17 cellular contexts compared by ENCODE assay signal in the genomic region with DNA sequence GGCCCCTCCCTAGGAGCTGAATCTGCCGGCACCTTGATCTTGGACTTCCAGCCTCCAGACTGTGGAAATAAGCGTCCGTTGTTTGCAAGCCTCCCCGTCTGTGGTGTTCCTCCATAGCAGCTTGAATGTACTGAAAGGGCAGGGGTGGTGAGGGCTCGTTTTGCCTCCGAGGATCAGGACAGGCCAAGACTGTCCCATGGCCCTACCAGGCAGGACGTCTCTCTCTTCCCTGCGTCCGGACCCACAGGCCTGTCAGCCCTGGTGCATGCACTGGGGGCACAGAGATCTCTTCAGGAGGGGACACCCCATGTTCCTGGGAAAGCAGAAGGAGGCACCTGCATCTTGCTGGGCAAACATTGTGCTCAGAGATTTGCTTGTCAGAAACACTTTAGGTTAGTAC.
DNase-seq lines count a peak whose midpoint lies in the region; ATAC-seq and TF ChIP-seq lines count a peak whose summit lies in the region.
"Had no signal": no experiment of that assay in that cellular context is flagged by ENCODE, and none has a peak within 500 bp of the region (broad histone marks: within the 10 kb centered on the region; RNA-seq: fewer than 3 reads in every experiment).

No MANE protein-coding gene starts in this region.

- H3K36me3 ChIP-seq in OCI-LY1 (ENCODE audit: insufficient read depth, low read length) (no peaks in the 10 kb centered on the region), neural progenitor cell (no peaks in the 10 kb centered on the region), upper lobe of left lung (no peaks in the 10 kb centered on the region)

- H3K27me3 ChIP-seq in OCI-LY1 (ENCODE audit: insufficient read depth, low read length) (no peaks in the 10 kb centered on the region), neural progenitor cell (no peaks in the 10 kb centered on the region), upper lobe of left lung (no peaks in the 10 kb centered on the region)

- ATAC-seq in HG03469 (IDR thresholded peaks at IDR 0.05; ENCODE audit: unreplicated experiment) (no peak), upper lobe of left lung (ENCODE audit: low FRiP score in 2 of 2) (no peak)
- ATAC-seq: HCT116 had no signal

- H4K20me1 ChIP-seq in OCI-LY1 (ENCODE audit: insufficient read depth, low read length) = no peaks in the 10 kb centered on the region
- no peaks in the 10 kb centered on the region for H4K20me1 ChIP-seq in neural progenitor cell (ENCODE audit: low read depth)

- no peaks in the 10 kb centered on the region for H3K79me2 ChIP-seq in OCI-LY1 (ENCODE audit: insufficient read depth, low read length)
- no peaks in the 10 kb centered on the region for H3K79me2 ChIP-seq in neural progenitor cell (ENCODE audit: low read depth)

- H3K4me3 ChIP-seq in OCI-LY1 (ENCODE audit: low read depth, low read length, poor library complexity, severe bottlenecking) = no peak overlapping the region
- no peak overlapping the region for H3K4me3 ChIP-seq in coronary artery
- H3K4me3 ChIP-seq in neural progenitor cell = no peak overlapping the region
- no peak overlapping the region for H3K4me3 ChIP-seq in upper lobe of left lung

- no peak for TF ChIP-seq CTCF in OCI-LY1 (IDR thresholded peaks at IDR 0.05; ENCODE audit: low read length)
- no peak for TF ChIP-seq CTCF in coronary artery (IDR thresholded peaks at IDR 0.05)
- no peak for TF ChIP-seq CTCF in neural progenitor cell (IDR thresholded peaks at IDR 0.05)
- no peak for TF ChIP-seq CTCF in osteocyte (IDR thresholded peaks at IDR 0.05)
- TF ChIP-seq CTCF in upper lobe of left lung (IDR thresholded peaks at IDR 0.05) = no peak

- H3K4me2 ChIP-seq in OCI-LY1 (ENCODE audit: low read length) (no peak overlapping the region), neural progenitor cell (no peak overlapping the region)

- no peak for TF ChIP-seq POLR2A in upper lobe of left lung (IDR thresholded peaks at IDR 0.05)

- H3K9ac ChIP-seq in OCI-LY1 (ENCODE audit: low read length) (no peak overlapping the region), neural progenitor cell (no peak overlapping the region)

- H3K9me2 ChIP-seq in OCI-LY1 (ENCODE audit: low read depth, low read length) = no peaks in the 10 kb centered on the region

- peaks cover 6% of the 10 kb centered on the region; the same call in 1 of the 2 replicates for H3F3A ChIP-seq in OCI-LY1 (ENCODE audit: insufficient read depth, low read length)
- no peaks in the 10 kb centered on the region for H3F3A ChIP-seq in neural progenitor cell (ENCODE audit: low read depth)

- no peaks in the 10 kb centered on the region for H3K36me3 Mint-ChIP-seq in neural progenitor cell
- H3K36me3 Mint-ChIP-seq in osteocyte (ENCODE audit: unreplicated experiment) = no peaks in the 10 kb centered on the region
- H3K36me3 Mint-ChIP-seq: CD4-positive, alpha-beta memory T cell had no signal

- peak overlapping the region; percentile 93 for H3K27ac ChIP-seq in OCI-LY1 (ENCODE audit: low read depth, low read length, poor library complexity, severe bottlenecking)
- H3K27ac ChIP-seq in coronary artery = no peak overlapping the region
- H3K27ac ChIP-seq in neural progenitor cell = no peak overlapping the region
- H3K27ac ChIP-seq in upper lobe of left lung = no peak overlapping the region

- no peak overlapping the region for H3K4me3 Mint-ChIP-seq in neural progenitor cell
- H3K4me3 Mint-ChIP-seq in osteocyte (ENCODE audit: unreplicated experiment) = no peak overlapping the region
- H3K4me3 Mint-ChIP-seq: CD4-positive, alpha-beta memory T cell; H9 had no signal

- H3K27ac Mint-ChIP-seq in neural progenitor cell (peak overlapping the region; percentile 48), osteocyte (ENCODE audit: unreplicated experiment) (no peak overlapping the region)
- H3K27ac Mint-ChIP-seq: CD4-positive, alpha-beta memory T cell had no signal

- DNase-seq in coronary artery (ENCODE audit: low spot score) = peak; percentile 50
- no peak for DNase-seq in neural progenitor cell (ENCODE audit: low spot score)
- DNase-seq in osteocyte (ENCODE audit: extremely low spot score, unreplicated experiment) = peak; percentile 75
- DNase-seq in NCI-H1930 (lab: John Stamatoyannopoulos, UW) = no peak
- DNase-seq in NCI-H748 (lab: John Stamatoyannopoulos, UW; ENCODE audit: unreplicated experiment) = no peak
- DNase-seq in upper lobe of left lung = no peak
- DNase-seq: C1 segment of cervical spinal cord; Calu3; CD4-positive, alpha-beta memory T cell; COR-L47; DMS53; DND-41; GOT3; H9 had no signal

- H3K4me1 ChIP-seq in OCI-LY1 (ENCODE audit: insufficient read depth, low read length, severe bottlenecking) (peaks cover 79% of the 10 kb centered on the region), neural progenitor cell (no peaks in the 10 kb centered on the region), upper lobe of left lung (no peaks in the 10 kb centered on the region)

- H2AFZ ChIP-seq in OCI-LY1 (ENCODE audit: low read length) (no peak overlapping the region), neural progenitor cell (replicated peaks) (no peak overlapping the region)

- no peaks in the 10 kb centered on the region for H3K9me3 Mint-ChIP-seq in neural progenitor cell
- peaks cover 11% of the 10 kb centered on the region for H3K9me3 Mint-ChIP-seq in osteocyte (ENCODE audit: unreplicated experiment)
- H3K9me3 Mint-ChIP-seq: CD4-positive, alpha-beta memory T cell; H9 had no signal

- H3K9me3 ChIP-seq in OCI-LY1 (ENCODE audit: low read length) = no peaks in the 10 kb centered on the region
- no peaks in the 10 kb centered on the region for H3K9me3 ChIP-seq in neural progenitor cell (ENCODE audit: low read depth)
- no peaks in the 10 kb centered on the region for H3K9me3 ChIP-seq in upper lobe of left lung

- H3K4me1 Mint-ChIP-seq in neural progenitor cell = no peaks in the 10 kb centered on the region
- no peaks in the 10 kb centered on the region for H3K4me1 Mint-ChIP-seq in osteocyte (ENCODE audit: unreplicated experiment)
- H3K4me1 Mint-ChIP-seq: CD4-positive, alpha-beta memory T cell had no signal

- peaks cover 2% of the 10 kb centered on the region for H3K27me3 Mint-ChIP-seq in neural progenitor cell (ENCODE audit: insufficient read depth, low read depth)
- H3K27me3 Mint-ChIP-seq in osteocyte (ENCODE audit: unreplicated experiment) = no peaks in the 10 kb centered on the region

- TF ChIP-seq EP300 in upper lobe of left lung (IDR thresholded peaks at IDR 0.05) = no peak

- 80 to 89% methylated on average over 9 of the region's 9 CpGs for WGBS in upper lobe of left lung, 2 donors

Comparison
In these comparisons a context has a peak if more than half of its experiments do, and no peak if none do; other contexts are left out.
1. DNase-seq: peak in coronary artery (single experiment) and osteocyte (single experiment); none in neural progenitor cell (single experiment), NCI-H1930 (0 of 2), NCI-H748 (single experiment) and upper lobe of left lung (0 of 2).